In genomic region chr7:156941393-156942182, GRCh38 we compare ENCODE assay signal across 21 cellular contexts. TPM values are rescaled to one million over a fixed set of nuclear protein-coding genes. Genes with fewer than 3 reads are reported as not detected.
DNase-seq lines count a peak whose midpoint lies in the region; ATAC-seq, FAIRE-seq and TF ChIP-seq lines count a peak whose summit lies in the region.
"Had no signal": no experiment of that assay in that cellular context is flagged by ENCODE, and none has a peak within 500 bp of the region (broad histone marks: within the 10 kb centered on the region; RNA-seq: fewer than 3 reads in every experiment).

No MANE protein-coding gene starts in this region.

- intact Hi-C loops in Calu3 (cut with micrococcal nuclease; ENCODE audit: unreplicated experiment): no loop called here
- intact Hi-C loops in kidney (cut with DNase I): no loop called here
- intact Hi-C loops in PC-3 (cut with micrococcal nuclease): no loop called here

- H3K14ac ChIP-seq in H9 (ENCODE audit: insufficient read depth, low read length) (no peak overlapping the region), neuronal stem cell (ENCODE audit: low read length) (peak overlapping the region; percentile 38)

- H4K20me1 ChIP-seq in H9 (ENCODE audit: control insufficient read depth, insufficient read depth, insufficient read length) (no peaks in the 10 kb centered on the region), PC-3 (ENCODE audit: low read length) (no peaks in the 10 kb centered on the region)

- H3K23ac ChIP-seq in H9 (ENCODE audit: insufficient read length, low read depth, low read length): no peak overlapping the region
- H3K23ac ChIP-seq in neuronal stem cell (ENCODE audit: low read depth, low read length, poor library complexity): peak overlapping the region; percentile 98

- BruUV-seq in Calu3 (replicated peaks; lab: Mats Ljungman, UMichigan) (no TSS peak), PC-3 (replicated peaks; lab: Mats Ljungman, UMichigan) (no TSS peak)

- H3K4me1 Mint-ChIP-seq in Calu3 (ENCODE audit: low read depth, unreplicated experiment): peaks cover 19% of the 10 kb centered on the region
- peaks cover 4 to 17% of the 10 kb centered on the region in 2 experiments; a peak in 3 of 4 replicates for H3K4me1 Mint-ChIP-seq in H9

- H4K5ac ChIP-seq in H9 (ENCODE audit: insufficient read length, low read depth, low read length): peak overlapping the region; percentile 49

- peaks cover 23% of the 10 kb centered on the region for H3K36me3 Mint-ChIP-seq in Calu3 (ENCODE audit: insufficient read depth, unreplicated experiment)
- H3K36me3 Mint-ChIP-seq in H9 (ENCODE audit: insufficient read depth in 1 of 3, low read depth in 3 of 3): peaks cover 6 to 15% (median 10%) of the 10 kb centered on the region in 3 experiments; a peak in 6 of 7 replicates

- H2BK12ac ChIP-seq in H9 (ENCODE audit: insufficient read length, low read depth, low read length) (no peak overlapping the region), neuronal stem cell (ENCODE audit: low read length) (peak overlapping the region; percentile 41)

- TF ChIP-seq CTCF in Calu3 (IDR thresholded peaks at IDR 0.05; ENCODE audit: unreplicated experiment): no peak
- TF ChIP-seq CTCF in H9 (conservative IDR thresholded peaks at IDR 0.05): no peak
- no peak for TF ChIP-seq CTCF in kidney (IDR thresholded peaks at IDR 0.05; ENCODE audit: borderline replicate concordance, extremely low read depth, insufficient read depth)
- TF ChIP-seq CTCF in PC-3 (conservative IDR thresholded peaks at IDR 0.05; ENCODE audit: low read depth, low read length): no peak

- H3K4me3 Mint-ChIP-seq in Calu3 (ENCODE audit: low read depth, unreplicated experiment): peak overlapping the region; percentile 51
- peak overlapping the region in 1 of 2 experiments; percentile 4; a peak in 1 of 5 replicates for H3K4me3 Mint-ChIP-seq in H9
- H3K4me3 Mint-ChIP-seq: CD4-positive, alpha-beta T cell; GM23338 had no signal

- no peaks in the 10 kb centered on the region; the same call in 1 of the 2 replicates for H3K4me1 ChIP-seq in H9 (ENCODE audit: insufficient read depth, low read length)
- H3K4me1 ChIP-seq in kidney (ENCODE audit: control insufficient read depth in 1 of 2, insufficient read depth in 1 of 2, low read depth in 1 of 2, low read length in 2 of 2): peaks cover 0 to 2% of the 10 kb centered on the region in 2 donors
- H3K4me1 ChIP-seq in neuronal stem cell (ENCODE audit: control insufficient read depth in 2 of 2, insufficient read depth in 1 of 2, low read depth in 1 of 2, low read length in 2 of 2): peaks cover 2 to 3% of the 10 kb centered on the region in 2 donors
- no peaks in the 10 kb centered on the region for H3K4me1 ChIP-seq in PC-3 (ENCODE audit: insufficient read depth, low read length)

- H2BK120ac ChIP-seq in H9 (ENCODE audit: low read depth, low read length, poor library complexity, severe bottlenecking) (no peak overlapping the region), neuronal stem cell (ENCODE audit: low read depth, low read length) (no peak overlapping the region)

- H3K9ac ChIP-seq in H9 (ENCODE audit: extremely low read depth, insufficient read length, low read length): no peak overlapping the region
- H3K9ac ChIP-seq in kidney (ENCODE audit: low read length in 2 of 2): no peak overlapping the region
- no peak overlapping the region for H3K9ac ChIP-seq in neuronal stem cell (ENCODE audit: low read depth, low read length, poor library complexity)
- no peak overlapping the region for H3K9ac ChIP-seq in PC-3 (ENCODE audit: low read length)

- POLR2A ChIA-PET in PC-3 (lab: Charles Lee; ENCODE audit: unreplicated experiment): no interaction called here

- peaks cover 4% of the 10 kb centered on the region for H3K23me2 ChIP-seq in H9 (ENCODE audit: insufficient read length, low read depth, low read length, poor library complexity, severe bottlenecking)

- H3K27me3 Mint-ChIP-seq in Calu3 (ENCODE audit: unreplicated experiment) (peaks cover 18% of the 10 kb centered on the region), H9 (ENCODE audit: low read depth) (peaks cover 38% of the 10 kb centered on the region)

- WGBS in H9 (ENCODE audit: extremely low coverage, insufficient read length, low lambda C conversion rate): 100% methylated on average over 4 of the region's 92 CpGs
- 100% methylated on average over 2 of the region's 92 CpGs; no CpG with 5 or more reads in 1 of the 2 donors for whole genome bisulfite sequencing in neuronal stem cell (ENCODE audit: extremely low coverage in 2 of 2, insufficient read length in 2 of 2, insufficient replicate concordance in 1 of 2), 2 donors

- no peaks in the 10 kb centered on the region for H3K36me3 ChIP-seq in kidney (ENCODE audit: control insufficient read depth in 1 of 2, insufficient read depth in 2 of 2, low read length in 2 of 2)
- no peaks in the 10 kb centered on the region for H3K36me3 ChIP-seq in neuronal stem cell (replicated peaks in 1 of 2; ENCODE audit: control insufficient read depth in 2 of 2, insufficient read depth in 2 of 2, low read length in 2 of 2)
- no peaks in the 10 kb centered on the region for H3K36me3 ChIP-seq in PC-3 (ENCODE audit: low read depth, low read length)

- H3T11ph ChIP-seq in H9 (ENCODE audit: low read length): no peak overlapping the region

- no peak overlapping the region for H2AK5ac ChIP-seq in H9 (ENCODE audit: insufficient read length, low read length)
- peak overlapping the region; percentile 46 for H2AK5ac ChIP-seq in neuronal stem cell (ENCODE audit: low read depth, low read length)

- no peak for ATAC-seq in PC-3
- ATAC-seq in left lobe of liver: no peak
- ATAC-seq: HCT116 had no signal

- H2BK15ac ChIP-seq in H9 (ENCODE audit: low read depth, low read length): no peak overlapping the region
- H2BK15ac ChIP-seq in neuronal stem cell (ENCODE audit: low read length): no peak overlapping the region

- H3K79me2 ChIP-seq in H9 (ENCODE audit: insufficient read depth, low read length): no peaks in the 10 kb centered on the region
- no peaks in the 10 kb centered on the region for H3K79me2 ChIP-seq in PC-3 (ENCODE audit: low read length)

- H3K79me1 ChIP-seq in H9 (ENCODE audit: insufficient read depth, low read depth, low read length, poor library complexity, severe bottlenecking): no peaks in the 10 kb centered on the region
- H3K79me1 ChIP-seq in neuronal stem cell (ENCODE audit: low read depth, low read length): no peaks in the 10 kb centered on the region

- no peak overlapping the region for H3K4me2 ChIP-seq in H9 (ENCODE audit: insufficient read depth, insufficient read length, low read length)
- no peak overlapping the region for H3K4me2 ChIP-seq in neuronal stem cell (ENCODE audit: insufficient read depth, low read length, poor library complexity, severe bottlenecking)
- H3K4me2 ChIP-seq in PC-3 (ENCODE audit: low read length): no peak overlapping the region

- H2AFZ ChIP-seq in H9 (ENCODE audit: low read length) (no peak overlapping the region), neuronal stem cell (ENCODE audit: low read length) (no peak overlapping the region), PC-3 (ENCODE audit: low read length) (no peak overlapping the region)

- H3K27ac Mint-ChIP-seq in Calu3 (ENCODE audit: unreplicated experiment): peak overlapping the region; percentile 5
- H3K27ac Mint-ChIP-seq in H9: no peak overlapping the region
- H3K27ac Mint-ChIP-seq: CD4-positive, alpha-beta T cell; GM23338 had no signal

- H3K4me3 ChIP-seq in kidney (ENCODE audit: low read length in 2 of 2) (no peak overlapping the region), neuronal stem cell (ENCODE audit: low read length in 2 of 2) (peak overlapping the region in 1 of 2 donors; percentile 72), PC-3 (ENCODE audit: low read length) (no peak overlapping the region)

- DNase-seq in Calu3: no peak
- DNase-seq in H9: no peak
- DNase-seq in kidney: peak; percentile 49
- no peak for DNase-seq in neuronal stem cell (ENCODE audit: low spot score)
- DNase-seq in PC-3: no peak
- DNase-seq in NCI-H510A (lab: John Stamatoyannopoulos, UW): no peak
- no peak for DNase-seq in left lobe of liver (ENCODE audit: low spot score)
- DNase-seq: CD4-positive, alpha-beta T cell; COR-L47; DMS 273 treated with DMSO at 0.1 percent for 48 hours; IMR-90; MV-4-11; NCI-H1694; NCI-H2081; NCI-H2171 treated with DMSO at 0.1 percent for 48 hours; NCI-H526; SHP77 had no signal

- CTCF ChIA-PET in Calu3 (lab: Charles Lee): interaction anchor here (1.7 kb wide), 1 partner anchor 10 kb away, joined by 4 read pairs; no protein-coding TSS in a partner anchor
- CTCF ChIA-PET in PC-3 (lab: Charles Lee): no interaction called here

- H2BK5ac ChIP-seq in H9 (ENCODE audit: insufficient read length, low read length): no peak overlapping the region
- peak overlapping the region; percentile 13 for H2BK5ac ChIP-seq in neuronal stem cell (ENCODE audit: low read length)

- H3K18ac ChIP-seq in H9 (ENCODE audit: insufficient read length, low read depth, low read length): no peak overlapping the region
- no peak overlapping the region for H3K18ac ChIP-seq in neuronal stem cell (ENCODE audit: low read length)

- no peak for FAIRE-seq in kidney (lab: Jason Lieb, UNC)
- FAIRE-seq: GM12892, GM18507 had no signal

- H4K91ac ChIP-seq in H9 (ENCODE audit: insufficient read length, low read depth, low read length) (no peak overlapping the region), neuronal stem cell (ENCODE audit: low read depth, low read length, poor library complexity) (no peak overlapping the region)

- H3K4ac ChIP-seq in H9 (ENCODE audit: low read depth, low read length): no peak overlapping the region
- H3K4ac ChIP-seq in neuronal stem cell (ENCODE audit: low read length): no peak overlapping the region

- peaks cover 5% of the 10 kb centered on the region for H3K9me3 Mint-ChIP-seq in Calu3 (ENCODE audit: low read depth, unreplicated experiment)
- peaks cover 14 to 16% of the 10 kb centered on the region in 2 experiments for H3K9me3 Mint-ChIP-seq in H9
- H3K9me3 Mint-ChIP-seq: CD4-positive, alpha-beta T cell had no signal

- H3K56ac ChIP-seq in H9 (ENCODE audit: insufficient read length, low read depth, low read length): no peak overlapping the region

- no peaks in the 10 kb centered on the region for H3K9me2 ChIP-seq in PC-3 (replicated peaks; ENCODE audit: low read length)

- H2BK20ac ChIP-seq in H9 (ENCODE audit: low read depth, low read length, poor library complexity, severe bottlenecking): no peak overlapping the region

- H3K27me3 ChIP-seq in H9 (ENCODE audit: insufficient read depth, low read length): no peaks in the 10 kb centered on the region
- H3K27me3 ChIP-seq in neuronal stem cell (ENCODE audit: control insufficient read depth in 3 of 3, insufficient read depth in 3 of 3, low read depth in 1 of 3, low read length in 3 of 3): peaks cover 0 to 38% (median 0%) of the 10 kb centered on the region in 3 experiments
- no peaks in the 10 kb centered on the region for H3K27me3 ChIP-seq in PC-3 (ENCODE audit: low read length)

- H3F3A ChIP-seq in PC-3 (ENCODE audit: low read length, unreplicated experiment): no peaks in the 10 kb centered on the region

- H3K27ac ChIP-seq in H9 (ENCODE audit: insufficient read length, low read depth, low read length) (no peak overlapping the region), kidney (ENCODE audit: low read depth in 2 of 2, low read length in 2 of 2) (no peak overlapping the region), neuronal stem cell (replicated peaks; ENCODE audit: low read length) (no peak overlapping the region), PC-3 (ENCODE audit: low read length) (no peak overlapping the region)

- H4K8ac ChIP-seq in H9 (replicated peaks; ENCODE audit: insufficient read length, low read depth, low read length): no peak overlapping the region
- peak overlapping the region; percentile 92 for H4K8ac ChIP-seq in neuronal stem cell (ENCODE audit: low read depth, low read length)

- H3K9me3 ChIP-seq in H9 (ENCODE audit: control insufficient read depth, low read depth, low read length) (peaks cover 5% of the 10 kb centered on the region), kidney (ENCODE audit: control insufficient read depth in 1 of 2, low read length in 2 of 2) (no peaks in the 10 kb centered on the region), neuronal stem cell (replicated peaks in 1 of 2; ENCODE audit: control insufficient read depth in 2 of 2, insufficient read depth in 1 of 2, low read depth in 1 of 2, low read length in 2 of 2) (peaks cover 5 to 6% of the 10 kb centered on the region in 2 donors), PC-3 (ENCODE audit: low read length) (no peaks in the 10 kb centered on the region)

RNA-seq across cellular contexts. Expression of gene NOM1, which starts 7.9 kb away (rescaled TPM):
- total RNA-seq in Calu3 (2022) (32.9 and 35.1 TPM in 2 replicates), H9 (2021) (30.4 and 31.7 TPM in 2 replicates), kidney (17.6 TPM), PC-3 (2014; rRNA removed) (17.7 and 28.5 TPM in 2 replicates), left lobe of liver (7.2 TPM)
- polyA plus RNA-seq in kidney (ENCODE audit: insufficient read depth, low read depth, low replicate concordance): 5.8 TPM
- polyA plus RNA-seq in neuronal stem cell (2013, experiment 1 of 2): 7.5 TPM
- 7.7 TPM for polyA plus RNA-seq in neuronal stem cell (2013, experiment 2 of 2)

RNA-seq across cellular contexts. Expression of gene LMBR1, which starts 48.6 kb away (rescaled TPM):
- total RNA-seq in Calu3 (2022) (85.8 and 91.1 TPM in 2 replicates), H9 (2021) (49.3 and 62.3 TPM in 2 replicates), kidney (82.6 TPM), PC-3 (2014; rRNA removed) (61.7 and 63.9 TPM in 2 replicates), left lobe of liver (28.7 TPM)
- 19.6 TPM for polyA plus RNA-seq in kidney (ENCODE audit: insufficient read depth, low read depth, low replicate concordance)
- polyA plus RNA-seq in neuronal stem cell (2013, experiment 1 of 2): 28.8 TPM
- 29.0 TPM for polyA plus RNA-seq in neuronal stem cell (2013, experiment 2 of 2)
